8 cellular contexts compared by ENCODE assay signal in genomic region chr16:23504453-23505179, GRCh38. TPM values are rescaled to one million over a fixed set of nuclear protein-coding genes. Genes with fewer than 3 reads are reported as not detected.
A peak's percentile ranks its signal among the peaks of the same experiment; 100 is the strongest.
DNase-seq lines count a peak whose midpoint lies in the region; ATAC-seq and TF ChIP-seq lines count a peak whose summit lies in the region.

No MANE protein-coding gene starts in this region.

- peak overlapping the region; percentile 79 for H3K27ac ChIP-seq in OCI-LY3 (ENCODE audit: low read length)
- peak overlapping the region in 1 of 2 donors; percentile 9 for H3K27ac ChIP-seq in prostate gland
- peak overlapping the region; percentile 28 to 62 for H3K27ac ChIP-seq in uterus

- H3K4me3 ChIP-seq in OCI-LY3 (ENCODE audit: low read length) (peak overlapping the region; percentile 76), prostate gland (no peak overlapping the region), uterus (no peak overlapping the region)

- peaks cover 100% of the 10 kb centered on the region for H3K79me2 ChIP-seq in OCI-LY3 (ENCODE audit: low read length)

- H3K27me3 ChIP-seq in OCI-LY3 (ENCODE audit: low read depth, low read length): no peaks in the 10 kb centered on the region
- H3K27me3 ChIP-seq in prostate gland (replicated peaks; ENCODE audit: insufficient read depth): no peaks in the 10 kb centered on the region
- no peaks in the 10 kb centered on the region for H3K27me3 ChIP-seq in uterus

- TF ChIP-seq POLR2A in GM18505 (IDR thresholded peaks at IDR 0.05; ENCODE audit: borderline replicate concordance, extremely low read depth, insufficient read depth, insufficient read length) (peak; percentile 27), prostate gland (IDR thresholded peaks at IDR 0.05) (peak; percentile 16), uterus (IDR thresholded peaks at IDR 0.05) (no peak)

- peaks cover 50% of the 10 kb centered on the region for H3K4me1 ChIP-seq in OCI-LY3 (ENCODE audit: low read length)
- H3K4me1 ChIP-seq in prostate gland (replicated peaks): peaks cover 7% of the 10 kb centered on the region
- peaks cover 0 to 6% of the 10 kb centered on the region in 2 donors for H3K4me1 ChIP-seq in uterus

- TF ChIP-seq CTCF in OCI-LY3 (IDR thresholded peaks at IDR 0.05; ENCODE audit: low read depth, low read length): no peak
- TF ChIP-seq CTCF in prostate gland (IDR thresholded peaks at IDR 0.05): no peak
- TF ChIP-seq CTCF in uterus (IDR thresholded peaks at IDR 0.05): no peak

- ATAC-seq in GM18505 (IDR thresholded peaks at IDR 0.05; ENCODE audit: unreplicated experiment): peak; percentile 46
- ATAC-seq in HG02870 (IDR thresholded peaks at IDR 0.05; ENCODE audit: unreplicated experiment): peak; percentile 63
- ATAC-seq in HG03025 (IDR thresholded peaks at IDR 0.05; ENCODE audit: low FRiP score, unreplicated experiment): no peak

- peak overlapping the region; percentile 99 for H3K4me2 ChIP-seq in OCI-LY3 (ENCODE audit: low read length)

- intact Hi-C loops in prostate gland (cut with DNase I): loop anchor here (5.0 kb wide), 1 partner anchor 53 kb away; the partner anchor contains the start of genes EARS2 and UBFD1
- intact Hi-C loops in uterus (cut with DNase I; ENCODE audit: low total_unique reads): no loop called here

- no peak overlapping the region for H2AFZ ChIP-seq in OCI-LY3 (ENCODE audit: low read depth, low read length)

- H3K9ac ChIP-seq in OCI-LY3 (ENCODE audit: low read length): peak overlapping the region; percentile 34; the same call in 1 of the 2 replicates

- WGBS in prostate gland: 53% methylated on average over 13 of the region's 13 CpGs

- H3K36me3 ChIP-seq in OCI-LY3 (replicated peaks; ENCODE audit: low read depth, low read length) (peaks cover 50% of the 10 kb centered on the region), prostate gland (no peaks in the 10 kb centered on the region), uterus (no peaks in the 10 kb centered on the region)

- DNase-seq in activated T-cell treated with anti-CD3 and anti-CD28 coated beads, Interleukin-2, amount 50 U/mL, for 48 hours: peak; percentile 84 to 89
- DNase-seq in fibroblast of peridontal ligament (ENCODE audit: extremely low read depth) (peak; percentile 79), prostate gland (ENCODE audit: low spot score) (no peak), uterus (peak; percentile 47 to 51)

- H3K9me3 ChIP-seq in OCI-LY3 (ENCODE audit: insufficient read depth, low read length) (no peaks in the 10 kb centered on the region), prostate gland (no peaks in the 10 kb centered on the region), uterus (no peaks in the 10 kb centered on the region)

- H4K20me1 ChIP-seq in OCI-LY3 (ENCODE audit: insufficient read depth, low read length): peaks cover 97% of the 10 kb centered on the region

RNA-seq across cellular contexts. Expression of gene GGA2, which starts 5.7 kb away (rescaled TPM):
- 100 to 1,000 TPM in 1 of 2 donors, 10 to 100 TPM in 1; 75.7 to 105 TPM for total RNA-seq in prostate gland
- 10 to 100 TPM; 54.8 to 96.0 (median 72.7) TPM for total RNA-seq in uterus

RNA-seq across cellular contexts. Expression of gene COG7, which starts 51.6 kb away (rescaled TPM):
- 10 to 100 TPM; 34.0 to 35.3 TPM for total RNA-seq in prostate gland
- total RNA-seq in uterus: 100 to 1,000 TPM in 1 of 4 donors, 10 to 100 TPM in 3; 11.5 to 393 (median 32.2) TPM

RNA-seq across cellular contexts. Expression of gene EARS2, which starts 52.5 kb away (rescaled TPM):
- total RNA-seq in prostate gland (10 to 100 TPM; 40.3 to 60.2 TPM), uterus (10 to 100 TPM; 18.0 to 81.8 (median 39.5) TPM)

RNA-seq across cellular contexts. Expression of gene UBFD1, which starts 52.9 kb away (rescaled TPM):
- 100 to 1,000 TPM in 1 of 2 donors, 10 to 100 TPM in 1; 92.2 to 218 TPM for total RNA-seq in prostate gland
- total RNA-seq in uterus: 100 to 1,000 TPM in 1 of 4 donors, 10 to 100 TPM in 3; 26.5 to 142 (median 67.0) TPM

Comparison
In these comparisons a context has a peak if more than half of its experiments do, and no peak if none do; other contexts are left out.
1. POLR2A ChIP-seq: peak in GM18505 (single experiment) and prostate gland (single experiment); none in uterus (0 of 2).